Comparison of ENCODE assay signal across 9 cellular contexts in the genomic region with DNA sequence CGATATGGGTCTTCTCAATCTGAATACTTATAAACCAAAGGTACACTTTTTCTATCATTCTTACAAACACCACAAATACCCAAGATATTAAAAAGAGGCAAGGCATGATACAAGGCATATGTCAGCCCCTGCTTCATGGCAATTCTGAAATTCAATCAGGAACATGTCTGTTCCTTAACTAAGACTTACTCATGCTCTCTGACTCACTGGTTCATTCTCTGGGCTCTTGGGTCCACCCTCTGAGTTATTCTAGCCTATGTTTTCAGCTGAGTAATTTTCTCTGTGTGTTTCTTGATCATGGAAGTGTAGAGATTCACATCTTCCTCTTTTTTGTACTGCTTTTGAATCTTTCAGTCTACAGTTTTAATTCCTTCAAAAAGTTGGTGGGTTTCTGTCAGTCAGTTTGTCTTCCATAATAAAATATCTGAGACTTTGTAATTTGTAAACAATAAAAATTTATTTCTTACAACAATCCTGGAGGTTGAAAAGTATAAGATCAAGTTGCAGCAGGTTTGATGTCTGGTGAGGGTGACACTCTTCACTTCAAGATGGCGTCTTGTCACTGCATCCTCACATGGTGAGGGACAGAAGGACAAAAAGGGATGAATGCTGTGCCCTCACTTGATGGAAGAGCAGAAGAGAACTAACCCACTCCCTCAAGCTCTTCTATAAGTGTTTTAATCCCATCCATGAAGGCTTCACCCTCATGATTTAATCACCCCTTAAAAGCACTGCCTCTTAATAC.
DNase-seq lines count a peak whose midpoint lies in the region; ATAC-seq and TF ChIP-seq lines count a peak whose summit lies in the region.
"Had no signal": no experiment of that assay in that cellular context is flagged by ENCODE, and none has a peak within 500 bp of the region (broad histone marks: within the 10 kb centered on the region; RNA-seq: fewer than 3 reads in every experiment).

No MANE protein-coding gene starts in this region.

- H3K4me3 Mint-ChIP-seq in stimulated activated naive CD8-positive, alpha-beta T cell treated with anti-CD3 and anti-CD28 coated beads, Interleukin-15, amount 100 ng/mL, for 72 hours: no peak overlapping the region
- H3K4me3 Mint-ChIP-seq in CD14-positive monocyte: no peak overlapping the region
- no peak overlapping the region for H3K4me3 Mint-ChIP-seq in CD4-positive, alpha-beta memory T cell

- CTCF ChIA-PET in CD4-positive, alpha-beta memory T cell (lab: Charles Lee; ENCODE audit: partially characterized antibody): no interaction called here

- POLR2A ChIA-PET in CD4-positive, alpha-beta memory T cell (lab: Charles Lee; ENCODE audit: partially characterized antibody): interaction anchor here (1.0 kb wide), 1 partner anchor 127 kb away, joined by 3 read pairs; no protein-coding TSS in a partner anchor

- intact Hi-C loops in CD14-positive monocyte (cut with micrococcal nuclease): no loop called here
- intact Hi-C loops in CD4-positive, alpha-beta memory T cell (cut with micrococcal nuclease): no loop called here

- H3K27ac Mint-ChIP-seq in activated naive CD4-positive, alpha-beta T cell treated with anti-CD3 and anti-CD28 coated beads, Interleukin-2, amount 50 U/mL, for 72 hours: peak overlapping the region in 1 of 2 donors; percentile 41
- no peak overlapping the region for H3K27ac Mint-ChIP-seq in stimulated activated naive CD8-positive, alpha-beta T cell treated with anti-CD3 and anti-CD28 coated beads, Interleukin-15, amount 100 ng/mL, for 72 hours
- peak overlapping the region in 3 of 7 donors; percentile 24 to 48 (median 26) for H3K27ac Mint-ChIP-seq in CD14-positive monocyte
- H3K27ac Mint-ChIP-seq in CD4-positive, alpha-beta memory T cell: no peak overlapping the region

- H3K4me1 ChIP-seq in CD4-positive, alpha-beta memory T cell (ENCODE audit: insufficient read depth, low read length): no peaks in the 10 kb centered on the region

- no peaks in the 10 kb centered on the region for H3K9me3 ChIP-seq in CD4-positive, alpha-beta memory T cell (ENCODE audit: control insufficient read depth in 1 of 2, low read length in 2 of 2)

- peaks cover 0 to 22% of the 10 kb centered on the region in 2 donors for H3K36me3 Mint-ChIP-seq in activated naive CD4-positive, alpha-beta T cell treated with anti-CD3 and anti-CD28 coated beads, Interleukin-2, amount 50 U/mL, for 72 hours
- H3K36me3 Mint-ChIP-seq in CD14-positive monocyte: no peaks in the 10 kb centered on the region
- H3K36me3 Mint-ChIP-seq in CD4-positive, alpha-beta memory T cell: no peaks in the 10 kb centered on the region

- H3K27ac ChIP-seq in CD4-positive, alpha-beta memory T cell (ENCODE audit: low read depth, low read length): no peak overlapping the region

- H3K9me3 Mint-ChIP-seq in activated naive CD4-positive, alpha-beta T cell treated with anti-CD3 and anti-CD28 coated beads, Interleukin-2, amount 50 U/mL, for 72 hours: peaks cover 10 to 23% of the 10 kb centered on the region in 2 donors
- H3K9me3 Mint-ChIP-seq in stimulated activated naive CD8-positive, alpha-beta T cell treated with anti-CD3 and anti-CD28 coated beads, Interleukin-15, amount 100 ng/mL, for 72 hours: peaks cover 6 to 10% of the 10 kb centered on the region in 2 donors
- peaks cover 2 to 8% (median 4%) of the 10 kb centered on the region in 7 donors for H3K9me3 Mint-ChIP-seq in CD14-positive monocyte
- H3K9me3 Mint-ChIP-seq in CD4-positive, alpha-beta memory T cell: peaks cover 0 to 5% (median 0%) of the 10 kb centered on the region in 8 donors

- DNase-seq in activated naive CD4-positive, alpha-beta T cell treated with anti-CD3 and anti-CD28 coated beads, Interleukin-2, amount 50 U/mL, for 72 hours (ENCODE audit: low spot score in 2 of 2): no peak
- no peak for DNase-seq in activated naive CD4-positive, alpha-beta T cell treated with anti-CD3 and anti-CD28 coated beads, Interleukin-2, amount 50 U/mL, for 16 hours
- DNase-seq in NCI-H226 (peak; percentile 62), erythroblast (lab: John Stamatoyannopoulos, UW) (peak; percentile 43 to 55), CD14-positive monocyte (ENCODE audit: low spot score) (no peak)
- peak in 1 of 2 donors; percentile 17 for DNase-seq in stimulated activated naive CD8-positive, alpha-beta T cell treated with anti-CD3 and anti-CD28 coated beads, Interleukin-15, amount 100 ng/mL, for 72 hours
- DNase-seq in activated CD8-positive, alpha-beta memory T cell treated with anti-CD3 and anti-CD28 coated beads, Interleukin-2, amount 50 U/mL, for 4 hours: no peak
- no peak for DNase-seq in CD4-positive, alpha-beta memory T cell
- DNase-seq: activated CD4-positive, alpha-beta T cell treated with anti-CD3 and anti-CD28 coated beads, Interleukin-2, amount 50 U/mL, for 4 hours had no signal

- H3K4me3 ChIP-seq in CD4-positive, alpha-beta memory T cell (ENCODE audit: low read length in 2 of 2): no peak overlapping the region

- ATAC-seq in activated naive CD4-positive, alpha-beta T cell treated with anti-CD3 and anti-CD28 coated beads, Interleukin-2, amount 50 U/mL, for 72 hours: peak; percentile 89 to 97
- ATAC-seq in stimulated activated naive CD8-positive, alpha-beta T cell treated with anti-CD3 and anti-CD28 coated beads, Interleukin-15, amount 100 ng/mL, for 72 hours: peak; percentile 67

- peaks cover 14% of the 10 kb centered on the region for H3K4me1 Mint-ChIP-seq in stimulated activated naive CD8-positive, alpha-beta T cell treated with anti-CD3 and anti-CD28 coated beads, Interleukin-15, amount 100 ng/mL, for 72 hours
- peaks cover 9% of the 10 kb centered on the region for H3K4me1 Mint-ChIP-seq in CD14-positive monocyte
- H3K4me1 Mint-ChIP-seq in CD4-positive, alpha-beta memory T cell: no peaks in the 10 kb centered on the region

- peaks cover 8% of the 10 kb centered on the region for H3K27me3 Mint-ChIP-seq in stimulated activated naive CD8-positive, alpha-beta T cell treated with anti-CD3 and anti-CD28 coated beads, Interleukin-15, amount 100 ng/mL, for 72 hours
- H3K27me3 Mint-ChIP-seq in CD14-positive monocyte (ENCODE audit: low read depth in 3 of 3): peaks cover 0 to 2% (median 0%) of the 10 kb centered on the region in 3 donors
- no peaks in the 10 kb centered on the region for H3K27me3 Mint-ChIP-seq in CD4-positive, alpha-beta memory T cell

- TF ChIP-seq POLR2A in erythroblast (IDR thresholded peaks at IDR 0.05; ENCODE audit: low read length): no peak

- no peak for TF ChIP-seq CTCF in CD14-positive monocyte (IDR thresholded peaks at IDR 0.05)

- no peaks in the 10 kb centered on the region for H3K36me3 ChIP-seq in CD4-positive, alpha-beta memory T cell (ENCODE audit: insufficient read depth, low read length)

- no peaks in the 10 kb centered on the region for H3K27me3 ChIP-seq in CD4-positive, alpha-beta memory T cell (ENCODE audit: insufficient read depth, low read length)

Comparison
In these comparisons a context has a peak if more than half of its experiments do, and no peak if none do; other contexts are left out.
1. DNase-seq: peak in NCI-H226 (single experiment) and erythroblast (2 of 2); none in activated naive CD4-positive, alpha-beta T cell treated with anti-CD3 and anti-CD28 coated beads, Interleukin-2, amount 50 U/mL, for 72 hours (0 of 2), activated naive CD4-positive, alpha-beta T cell treated with anti-CD3 and anti-CD28 coated beads, Interleukin-2, amount 50 U/mL, for 16 hours (single experiment), CD14-positive monocyte (single experiment), activated CD8-positive, alpha-beta memory T cell treated with anti-CD3 and anti-CD28 coated beads, Interleukin-2, amount 50 U/mL, for 4 hours (single experiment) and CD4-positive, alpha-beta memory T cell (0 of 5).